1 cellular context compared by ENCODE assay signal in the genomic region with DNA sequence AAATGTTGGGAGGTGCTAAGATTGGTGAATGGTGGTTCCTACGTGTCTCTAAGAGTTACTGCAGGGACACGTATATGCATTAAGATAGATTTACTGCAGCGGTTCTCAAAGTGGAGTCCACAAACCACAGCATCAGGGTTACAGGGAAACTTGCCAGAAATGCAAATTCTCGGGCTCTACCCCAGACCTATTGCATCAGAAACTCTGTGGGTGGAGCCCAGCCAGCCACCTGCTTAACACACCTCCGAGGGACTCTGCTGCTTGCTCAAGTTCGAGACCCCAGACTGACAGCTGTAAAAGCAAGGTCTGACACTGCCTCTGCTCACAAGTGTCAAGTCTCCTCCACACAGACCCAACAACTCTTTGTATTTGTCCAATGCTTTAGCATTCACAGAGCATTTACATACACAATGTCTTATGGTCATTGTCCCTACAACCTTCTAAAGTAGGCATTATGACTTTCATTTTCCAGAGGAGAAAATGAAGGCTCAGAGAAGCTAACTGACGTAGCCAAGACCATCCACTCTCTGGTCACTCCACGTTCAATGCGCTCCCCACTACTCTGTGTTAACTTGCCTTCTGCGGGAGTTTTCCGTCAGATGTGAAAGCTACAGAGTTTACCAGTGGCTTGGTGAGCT.
A peak's percentile ranks its signal among the peaks of the same experiment; 100 is the strongest.
TF ChIP-seq lines count a peak whose summit lies in the region.

No MANE protein-coding gene starts in this region.

TF ChIP-seq in K562, 482 proteins besides CTCF, POLR2A, EP300 and RAD21 (continued from another document and continues in another):
- TF ChIP-seq, protein P1, sequence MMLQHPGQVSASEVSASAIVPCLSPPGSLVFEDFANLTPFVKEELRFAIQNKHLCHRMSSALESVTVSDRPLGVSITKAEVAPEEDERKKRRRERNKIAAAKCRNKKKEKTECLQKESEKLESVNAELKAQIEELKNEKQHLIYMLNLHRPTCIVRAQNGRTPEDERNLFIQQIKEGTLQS (IDR thresholded peaks at IDR 0.05), result peak; percentile 93
- TF ChIP-seq, protein P1 (CRISPR knock-in tag; conservative IDR thresholded peaks at IDR 0.05), result no peak
- no peak for TF ChIP-seq NEUROD1 (IDR thresholded peaks at IDR 0.05; ENCODE audit: borderline replicate concordance, low read depth, low read length, partially characterized antibody)
- no peak for TF ChIP-seq JUNB (CRISPR knock-in tag; conservative IDR thresholded peaks at IDR 0.05)
- no peak for TF ChIP-seq FIP1L1 (IDR thresholded peaks at IDR 0.05; ENCODE audit: low read depth, low read length, poor library complexity, severe bottlenecking)
- no peak for TF ChIP-seq HDGF (IDR thresholded peaks at IDR 0.05)
- TF ChIP-seq MIER1 (IDR thresholded peaks at IDR 0.05; ENCODE audit: low read depth), result no peak
- no peak for TF ChIP-seq ZNF274 (IDR thresholded peaks at IDR 0.05; ENCODE audit: borderline replicate concordance, low read depth, low read length)
- no peak for TF ChIP-seq SMARCB1 (IDR thresholded peaks at IDR 0.05; ENCODE audit: insufficient read length, low read depth)
- TF ChIP-seq ZNF263 (CRISPR knock-in tag; IDR thresholded peaks at IDR 0.05; ENCODE audit: borderline replicate concordance), result 0 out of 2 replicates have a peak, but pooled peaks have one; percentile 23
- peak; percentile 28; the same call in 1 of the 2 replicates for TF ChIP-seq BACH1 (tag; IDR thresholded peaks at IDR 0.05)
- TF ChIP-seq, protein P2, sequence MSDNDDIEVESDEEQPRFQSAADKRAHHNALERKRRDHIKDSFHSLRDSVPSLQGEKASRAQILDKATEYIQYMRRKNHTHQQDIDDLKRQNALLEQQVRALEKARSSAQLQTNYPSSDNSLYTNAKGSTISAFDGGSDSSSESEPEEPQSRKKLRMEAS (CRISPR knock-in tag; IDR thresholded peaks at IDR 0.05), result peak; percentile 57; the same call in 1 of the 2 replicates
- TF ChIP-seq, protein P3, sequence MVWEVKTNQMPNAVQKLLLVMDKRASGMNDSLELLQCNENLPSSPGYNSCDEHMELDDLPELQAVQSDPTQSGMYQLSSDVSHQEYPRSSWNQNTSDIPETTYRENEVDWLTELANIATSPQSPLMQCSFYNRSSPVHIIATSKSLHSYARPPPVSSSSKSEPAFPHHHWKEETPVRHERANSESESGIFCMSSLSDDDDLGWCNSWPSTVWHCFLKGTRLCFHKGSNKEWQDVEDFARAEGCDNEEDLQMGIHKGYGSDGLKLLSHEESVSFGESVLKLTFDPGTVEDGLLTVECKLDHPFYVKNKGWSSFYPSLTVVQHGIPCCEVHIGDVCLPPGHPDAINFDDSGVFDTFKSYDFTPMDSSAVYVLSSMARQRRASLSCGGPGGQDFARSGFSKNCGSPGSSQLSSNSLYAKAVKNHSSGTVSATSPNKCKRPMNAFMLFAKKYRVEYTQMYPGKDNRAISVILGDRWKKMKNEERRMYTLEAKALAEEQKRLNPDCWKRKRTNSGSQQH (CRISPR knock-in tag; IDR thresholded peaks at IDR 0.05), result no peak
- TF ChIP-seq STAG1 (CRISPR knock-in tag; IDR thresholded peaks at IDR 0.05; ENCODE audit: borderline replicate concordance), result no peak
- no peak for TF ChIP-seq PYGO2 (tag; IDR thresholded peaks at IDR 0.05)
- TF ChIP-seq C11orf30 (IDR thresholded peaks at IDR 0.05; ENCODE audit: low read depth), result no peak
- TF ChIP-seq ZNF696 (CRISPR knock-in tag; conservative IDR thresholded peaks at IDR 0.05), result no peak
- no peak for TF ChIP-seq TSC22D4 (tag; IDR thresholded peaks at IDR 0.05)
- no peak for TF ChIP-seq TAF7 (tag; IDR thresholded peaks at IDR 0.05)
- no peak for TF ChIP-seq ZNF384 (IDR thresholded peaks at IDR 0.05; ENCODE audit: low read depth, low read length)
- no peak for TF ChIP-seq PHF8 (IDR thresholded peaks at IDR 0.05; ENCODE audit: borderline replicate concordance, low read length)
- TF ChIP-seq ZNF311 (CRISPR knock-in tag; IDR thresholded peaks at IDR 0.05), result 0 out of 2 replicates have a peak, but pooled peaks have one; percentile 19
- no peak for TF ChIP-seq MTA3 (IDR thresholded peaks at IDR 0.05; ENCODE audit: borderline replicate concordance)
- 0 out of 2 replicates have a peak, but pooled peaks have one; percentile 43 for TF ChIP-seq ZNF668 (CRISPR knock-in tag; IDR thresholded peaks at IDR 0.05)
- TF ChIP-seq RCOR1 (IDR thresholded peaks at IDR 0.05; ENCODE audit: borderline replicate concordance in 1 of 2, low read depth in 2 of 2, low read length in 2 of 2), result peak in 1 of 2 experiments; percentile 42; a peak in 1 of 4 replicates
- TF ChIP-seq, protein P4, sequence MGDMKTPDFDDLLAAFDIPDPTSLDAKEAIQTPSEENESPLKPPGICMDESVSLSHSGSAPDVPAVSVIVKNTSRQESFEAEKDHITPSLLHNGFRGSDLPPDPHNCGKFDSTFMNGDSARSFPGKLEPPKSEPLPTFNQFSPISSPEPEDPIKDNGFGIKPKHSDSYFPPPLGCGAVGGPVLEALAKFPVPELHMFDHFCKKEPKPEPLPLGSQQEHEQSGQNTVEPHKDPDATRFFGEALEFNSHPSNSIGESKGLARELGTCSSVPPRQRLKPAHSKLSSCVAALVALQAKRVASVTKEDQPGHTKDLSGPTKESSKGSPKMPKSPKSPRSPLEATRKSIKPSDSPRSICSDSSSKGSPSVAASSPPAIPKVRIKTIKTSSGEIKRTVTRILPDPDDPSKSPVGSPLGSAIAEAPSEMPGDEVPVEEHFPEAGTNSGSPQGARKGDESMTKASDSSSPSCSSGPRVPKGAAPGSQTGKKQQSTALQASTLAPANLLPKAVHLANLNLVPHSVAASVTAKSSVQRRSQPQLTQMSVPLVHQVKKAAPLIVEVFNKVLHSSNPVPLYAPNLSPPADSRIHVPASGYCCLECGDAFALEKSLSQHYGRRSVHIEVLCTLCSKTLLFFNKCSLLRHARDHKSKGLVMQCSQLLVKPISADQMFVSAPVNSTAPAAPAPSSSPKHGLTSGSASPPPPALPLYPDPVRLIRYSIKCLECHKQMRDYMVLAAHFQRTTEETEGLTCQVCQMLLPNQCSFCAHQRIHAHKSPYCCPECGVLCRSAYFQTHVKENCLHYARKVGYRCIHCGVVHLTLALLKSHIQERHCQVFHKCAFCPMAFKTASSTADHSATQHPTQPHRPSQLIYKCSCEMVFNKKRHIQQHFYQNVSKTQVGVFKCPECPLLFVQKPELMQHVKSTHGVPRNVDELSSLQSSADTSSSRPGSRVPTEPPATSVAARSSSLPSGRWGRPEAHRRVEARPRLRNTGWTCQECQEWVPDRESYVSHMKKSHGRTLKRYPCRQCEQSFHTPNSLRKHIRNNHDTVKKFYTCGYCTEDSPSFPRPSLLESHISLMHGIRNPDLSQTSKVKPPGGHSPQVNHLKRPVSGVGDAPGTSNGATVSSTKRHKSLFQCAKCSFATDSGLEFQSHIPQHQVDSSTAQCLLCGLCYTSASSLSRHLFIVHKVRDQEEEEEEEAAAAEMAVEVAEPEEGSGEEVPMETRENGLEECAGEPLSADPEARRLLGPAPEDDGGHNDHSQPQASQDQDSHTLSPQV (IDR thresholded peaks at IDR 0.05), result peak; percentile 86
- TF ChIP-seq MEIS2 (IDR thresholded peaks at IDR 0.05; ENCODE audit: partially characterized antibody), result peak; percentile 73
- TF ChIP-seq BRCA1 (IDR thresholded peaks at IDR 0.05), result no peak
- TF ChIP-seq BRCA1 (CRISPR knock-in tag; IDR thresholded peaks at IDR 0.05), result no peak
- no peak for TF ChIP-seq ZNF133 (CRISPR knock-in tag; IDR thresholded peaks at IDR 0.05)
- peak; percentile 21; the same call in 1 of the 2 replicates for TF ChIP-seq SMARCA4 (IDR thresholded peaks at IDR 0.05)
- no peak for TF ChIP-seq NR4A1 (CRISPR knock-in tag; IDR thresholded peaks at IDR 0.05)
- TF ChIP-seq NR4A1 (tag; IDR thresholded peaks at IDR 0.05), result 0 out of 2 replicates have a peak, but pooled peaks have one; percentile 85
- peak; percentile 67; the same call in 1 of the 2 replicates for TF ChIP-seq HSF4 (CRISPR knock-in tag; IDR thresholded peaks at IDR 0.05; ENCODE audit: borderline replicate concordance)
- no peak for TF ChIP-seq ZNF551 (CRISPR knock-in tag; IDR thresholded peaks at IDR 0.05)
- TF ChIP-seq, protein P5, sequence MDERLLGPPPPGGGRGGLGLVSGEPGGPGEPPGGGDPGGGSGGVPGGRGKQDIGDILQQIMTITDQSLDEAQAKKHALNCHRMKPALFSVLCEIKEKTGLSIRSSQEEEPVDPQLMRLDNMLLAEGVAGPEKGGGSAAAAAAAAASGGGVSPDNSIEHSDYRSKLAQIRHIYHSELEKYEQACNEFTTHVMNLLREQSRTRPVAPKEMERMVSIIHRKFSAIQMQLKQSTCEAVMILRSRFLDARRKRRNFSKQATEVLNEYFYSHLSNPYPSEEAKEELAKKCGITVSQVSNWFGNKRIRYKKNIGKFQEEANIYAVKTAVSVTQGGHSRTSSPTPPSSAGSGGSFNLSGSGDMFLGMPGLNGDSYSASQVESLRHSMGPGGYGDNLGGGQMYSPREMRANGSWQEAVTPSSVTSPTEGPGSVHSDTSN (CRISPR knock-in tag; IDR thresholded peaks at IDR 0.05; ENCODE audit: low read depth), result no peak
- TF ChIP-seq, protein P5 (tag; conservative IDR thresholded peaks at IDR 0.05; ENCODE audit: low read depth), result peak; percentile 11; the same call in 1 of the 2 replicates
- TF ChIP-seq, protein P6, sequence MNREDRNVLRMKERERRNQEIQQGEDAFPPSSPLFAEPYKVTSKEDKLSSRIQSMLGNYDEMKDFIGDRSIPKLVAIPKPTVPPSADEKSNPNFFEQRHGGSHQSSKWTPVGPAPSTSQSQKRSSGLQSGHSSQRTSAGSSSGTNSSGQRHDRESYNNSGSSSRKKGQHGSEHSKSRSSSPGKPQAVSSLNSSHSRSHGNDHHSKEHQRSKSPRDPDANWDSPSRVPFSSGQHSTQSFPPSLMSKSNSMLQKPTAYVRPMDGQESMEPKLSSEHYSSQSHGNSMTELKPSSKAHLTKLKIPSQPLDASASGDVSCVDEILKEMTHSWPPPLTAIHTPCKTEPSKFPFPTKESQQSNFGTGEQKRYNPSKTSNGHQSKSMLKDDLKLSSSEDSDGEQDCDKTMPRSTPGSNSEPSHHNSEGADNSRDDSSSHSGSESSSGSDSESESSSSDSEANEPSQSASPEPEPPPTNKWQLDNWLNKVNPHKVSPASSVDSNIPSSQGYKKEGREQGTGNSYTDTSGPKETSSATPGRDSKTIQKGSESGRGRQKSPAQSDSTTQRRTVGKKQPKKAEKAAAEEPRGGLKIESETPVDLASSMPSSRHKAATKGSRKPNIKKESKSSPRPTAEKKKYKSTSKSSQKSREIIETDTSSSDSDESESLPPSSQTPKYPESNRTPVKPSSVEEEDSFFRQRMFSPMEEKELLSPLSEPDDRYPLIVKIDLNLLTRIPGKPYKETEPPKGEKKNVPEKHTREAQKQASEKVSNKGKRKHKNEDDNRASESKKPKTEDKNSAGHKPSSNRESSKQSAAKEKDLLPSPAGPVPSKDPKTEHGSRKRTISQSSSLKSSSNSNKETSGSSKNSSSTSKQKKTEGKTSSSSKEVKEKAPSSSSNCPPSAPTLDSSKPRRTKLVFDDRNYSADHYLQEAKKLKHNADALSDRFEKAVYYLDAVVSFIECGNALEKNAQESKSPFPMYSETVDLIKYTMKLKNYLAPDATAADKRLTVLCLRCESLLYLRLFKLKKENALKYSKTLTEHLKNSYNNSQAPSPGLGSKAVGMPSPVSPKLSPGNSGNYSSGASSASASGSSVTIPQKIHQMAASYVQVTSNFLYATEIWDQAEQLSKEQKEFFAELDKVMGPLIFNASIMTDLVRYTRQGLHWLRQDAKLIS (CRISPR knock-in tag; IDR thresholded peaks at IDR 0.05), result no peak
- TF ChIP-seq GABPB1 (CRISPR knock-in tag; IDR thresholded peaks at IDR 0.05), result no peak
- TF ChIP-seq, protein P7, sequence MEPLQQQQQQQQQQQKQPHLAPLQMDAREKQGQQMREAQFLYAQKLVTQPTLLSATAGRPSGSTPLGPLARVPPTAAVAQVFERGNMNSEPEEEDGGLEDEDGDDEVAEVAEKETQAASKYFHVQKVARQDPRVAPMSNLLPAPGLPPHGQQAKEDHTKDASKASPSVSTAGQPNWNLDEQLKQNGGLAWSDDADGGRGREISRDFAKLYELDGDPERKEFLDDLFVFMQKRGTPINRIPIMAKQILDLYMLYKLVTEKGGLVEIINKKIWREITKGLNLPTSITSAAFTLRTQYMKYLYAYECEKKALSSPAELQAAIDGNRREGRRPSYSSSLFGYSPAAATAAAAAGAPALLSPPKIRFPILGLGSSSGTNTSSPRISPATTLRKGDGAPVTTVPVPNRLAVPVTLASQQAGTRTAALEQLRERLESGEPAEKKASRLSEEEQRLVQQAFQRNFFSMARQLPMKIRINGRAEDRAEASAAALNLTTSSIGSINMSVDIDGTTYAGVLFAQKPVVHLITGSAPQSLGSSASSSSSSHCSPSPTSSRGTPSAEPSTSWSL (CRISPR knock-in tag; IDR thresholded peaks at IDR 0.05; ENCODE audit: borderline replicate concordance), result no peak
- TF ChIP-seq NR2C1 (IDR thresholded peaks at IDR 0.05), result no peak
- peak; percentile 39; the same call in 1 of the 2 replicates for TF ChIP-seq NR2C1 (tag; IDR thresholded peaks at IDR 0.05)
- TF ChIP-seq, protein P8, sequence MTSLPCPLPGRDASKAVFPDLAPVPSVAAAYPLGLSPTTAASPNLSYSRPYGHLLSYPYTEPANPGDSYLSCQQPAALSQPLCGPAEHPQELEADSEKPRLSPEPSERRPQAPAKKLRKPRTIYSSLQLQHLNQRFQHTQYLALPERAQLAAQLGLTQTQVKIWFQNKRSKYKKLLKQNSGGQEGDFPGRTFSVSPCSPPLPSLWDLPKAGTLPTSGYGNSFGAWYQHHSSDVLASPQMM (CRISPR knock-in tag; IDR thresholded peaks at IDR 0.05), result no peak
- no peak for TF ChIP-seq POLR2AphosphoS5 (IDR thresholded peaks at IDR 0.05; ENCODE audit: control insufficient read depth, insufficient read depth, low read depth, low read length)
- TF ChIP-seq CEBPB (tag; IDR thresholded peaks at IDR 0.05), result peak; percentile 95
- TF ChIP-seq SMAD4 (CRISPR knock-in tag; conservative IDR thresholded peaks at IDR 0.05), result peak; percentile 69; the same call in 1 of the 2 replicates
- no peak for TF ChIP-seq ZNF778 (CRISPR knock-in tag; IDR thresholded peaks at IDR 0.05)
